Comparison of ENCODE assay signal across 10 cellular contexts in the genomic region with DNA sequence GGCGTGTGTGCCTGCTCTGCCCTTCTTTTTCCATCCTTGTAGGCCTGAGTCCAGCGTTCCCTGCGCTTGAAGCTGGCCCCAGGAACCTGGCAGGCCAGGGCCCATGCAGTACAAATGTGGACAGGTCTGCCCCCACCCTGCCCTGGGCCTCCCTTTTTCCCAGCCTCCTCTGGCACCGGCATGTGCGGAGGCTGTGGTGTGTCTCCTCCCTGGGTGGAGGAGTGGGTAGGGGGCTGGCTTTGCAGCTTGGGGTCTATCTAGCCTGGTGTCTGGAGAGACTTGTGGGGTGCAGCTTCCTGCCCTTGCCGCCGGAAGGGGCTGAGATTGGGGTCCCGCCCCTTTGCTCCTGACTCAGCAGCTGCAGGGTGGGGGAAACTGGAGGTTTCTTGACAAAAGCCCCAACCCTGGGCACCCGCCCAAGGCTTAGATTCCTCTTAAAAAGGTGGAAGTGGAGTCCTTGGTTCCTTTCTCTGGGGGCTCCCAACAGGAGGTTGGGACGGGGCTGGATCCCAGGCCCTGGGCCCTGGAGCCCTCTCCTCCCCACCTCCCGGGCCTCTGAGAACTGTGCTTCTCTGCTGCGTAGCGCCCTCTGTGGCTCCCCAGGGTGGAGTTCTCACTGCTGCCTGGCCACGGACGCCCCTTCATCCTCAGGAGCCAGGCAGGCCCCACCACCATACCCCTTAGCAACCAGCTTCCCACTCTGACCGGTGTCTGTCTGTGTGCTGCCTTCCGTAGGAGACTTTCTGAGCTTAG. TPM values are rescaled to one million over a fixed set of nuclear protein-coding genes. Genes with fewer than 3 reads are reported as not detected.
DNase-seq lines count a peak whose midpoint lies in the region; ATAC-seq and TF ChIP-seq lines count a peak whose summit lies in the region.
"Had no signal": no experiment of that assay in that cellular context is flagged by ENCODE, and none has a peak within 500 bp of the region (broad histone marks: within the 10 kb centered on the region; RNA-seq: fewer than 3 reads in every experiment).

No MANE protein-coding gene starts in this region.

- H3K4me2 ChIP-seq in mesenchymal stem cell (ENCODE audit: low read length, poor library complexity, severe bottlenecking), result no peak overlapping the region
- H3K4me2 ChIP-seq: KMS-11 had no signal

- no peak overlapping the region for H4K8ac ChIP-seq in mesenchymal stem cell (ENCODE audit: low read length)

- WGBS in mesenchymal stem cell, result 93% methylated on average over 17 of the region's 17 CpGs

- no peaks in the 10 kb centered on the region for H3K27me3 ChIP-seq in mesenchymal stem cell (ENCODE audit: control insufficient read depth in 1 of 2, insufficient read depth in 1 of 2, low read length in 2 of 2)

- H3K9ac ChIP-seq in mesenchymal stem cell (ENCODE audit: low read length), result peak overlapping the region; percentile 65
- H3K9ac ChIP-seq: KMS-11 had no signal

- no peak overlapping the region for H2BK5ac ChIP-seq in mesenchymal stem cell (ENCODE audit: low read depth, low read length, poor library complexity, severe bottlenecking)

- no peak overlapping the region for H2BK120ac ChIP-seq in mesenchymal stem cell (ENCODE audit: low read depth, low read length)

- in situ Hi-C loops in astrocyte of the spinal cord (cut with HindIII; ENCODE audit: low sequenced_read_pairs), result no loop called here

- H3K9me3 ChIP-seq in mesenchymal stem cell (ENCODE audit: control insufficient read depth, low read length), result no peaks in the 10 kb centered on the region

- H3K36me3 ChIP-seq in mesenchymal stem cell (ENCODE audit: control insufficient read depth in 1 of 2, insufficient read depth in 2 of 2, low read depth in 1 of 2, low read length in 2 of 2), result peaks cover 0 to 27% of the 10 kb centered on the region in 2 experiments

- no peak overlapping the region for H2AK5ac ChIP-seq in mesenchymal stem cell (ENCODE audit: low read length, severe bottlenecking)

- no peak overlapping the region for H3K4me3 ChIP-seq in astrocyte of the spinal cord (ENCODE audit: low read depth, low read length)
- peak overlapping the region in 1 of 2 experiments; percentile 45 for H3K4me3 ChIP-seq in mesenchymal stem cell (ENCODE audit: insufficient read depth in 1 of 2, low read depth in 1 of 2, low read length in 2 of 2)

- no peak overlapping the region for H4K91ac ChIP-seq in mesenchymal stem cell (ENCODE audit: low read length)

- H2AFZ ChIP-seq in mesenchymal stem cell (ENCODE audit: low read depth, low read length), result no peak overlapping the region

- peaks cover 73% of the 10 kb centered on the region for H3K4me1 ChIP-seq in mesenchymal stem cell (ENCODE audit: control insufficient read depth, insufficient read depth, low read depth, low read length)

- H3K18ac ChIP-seq in mesenchymal stem cell (ENCODE audit: low read depth in 1 of 2, low read length in 2 of 2), result peak overlapping the region in 1 of 2 experiments; percentile 28

- no peak overlapping the region for H3K4ac ChIP-seq in mesenchymal stem cell (ENCODE audit: low read depth in 1 of 2, low read length in 2 of 2)

- no peak overlapping the region for H3K23ac ChIP-seq in mesenchymal stem cell (ENCODE audit: low read length in 2 of 2)

- DNase-seq in stimulated activated CD4-positive, alpha-beta T cell treated with anti-CD3 and anti-CD28 coated beads, Interleukin-15, amount 100 ng/mL, for 24 hours, result peak; percentile 39
- no peak for DNase-seq in stimulated activated CD4-positive, alpha-beta T cell treated with anti-CD3 and anti-CD28 coated beads, Interleukin-2, amount 100 ng/mL, for 48 hours
- DNase-seq in astrocyte of the spinal cord (ENCODE audit: low read depth, low spot score) (peak; percentile 32), mesenchymal stem cell (no peak), DMS79 treated with DMSO at 0.1 percent for 48 hours (lab: John Stamatoyannopoulos, UW) (no peak)
- DNase-seq: CD4-positive, alpha-beta memory T cell had no signal

- H3K79me1 ChIP-seq in mesenchymal stem cell (replicated peaks; ENCODE audit: low read length, poor library complexity, severe bottlenecking), result peaks cover 72% of the 10 kb centered on the region

- no peak overlapping the region for H3K27ac ChIP-seq in mesenchymal stem cell (ENCODE audit: low read length, poor library complexity, severe bottlenecking)
- H3K27ac ChIP-seq: KMS-11 had no signal

- peak overlapping the region in 1 of 2 experiments; percentile 24 for H2BK12ac ChIP-seq in mesenchymal stem cell (ENCODE audit: low read length in 2 of 2)

- TF ChIP-seq CTCF in astrocyte of the spinal cord (IDR thresholded peaks at IDR 0.05; ENCODE audit: low read depth, low read length), result peak; percentile 34

- H2BK15ac ChIP-seq in mesenchymal stem cell (ENCODE audit: low read depth, poor library complexity, severe bottlenecking), result no peak overlapping the region

- H3K14ac ChIP-seq in mesenchymal stem cell (ENCODE audit: low read length in 2 of 2), result peak overlapping the region in 1 of 2 experiments; percentile 78

- ATAC-seq in HG02759 (IDR thresholded peaks at IDR 0.05; ENCODE audit: unreplicated experiment) (no peak), HG03159 (IDR thresholded peaks at IDR 0.05; ENCODE audit: unreplicated experiment) (no peak), GM21825 (IDR thresholded peaks at IDR 0.05; ENCODE audit: unreplicated experiment) (no peak)

RNA-seq across cellular contexts. Expression of a gene that starts 18.0 kb away (rescaled TPM):
- polyA plus RNA-seq in mesenchymal stem cell (2013, experiment 1 of 2), result 37.8 TPM
- polyA plus RNA-seq in mesenchymal stem cell (2013, experiment 2 of 2), result 38.3 TPM

Comparison
In these comparisons a context has a peak if more than half of its experiments do, and no peak if none do; other contexts are left out.
1. DNase-seq: peak in stimulated activated CD4-positive, alpha-beta T cell treated with anti-CD3 and anti-CD28 coated beads, Interleukin-15, amount 100 ng/mL, for 24 hours (single experiment) and astrocyte of the spinal cord (single experiment); none in stimulated activated CD4-positive, alpha-beta T cell treated with anti-CD3 and anti-CD28 coated beads, Interleukin-2, amount 100 ng/mL, for 48 hours (0 of 2), mesenchymal stem cell (single experiment) and DMS79 treated with DMSO at 0.1 percent for 48 hours (single experiment).